1 cellular context compared by ENCODE assay signal in genomic region chr7:148527717-148528168, GRCh38.
TF ChIP-seq lines count a peak whose summit lies in the region.

No MANE protein-coding gene starts in this region.

TF ChIP-seq in K562, 482 proteins besides CTCF, POLR2A, EP300 and RAD21 (continued from another document):
- TF ChIP-seq ATF2 (CRISPR knock-in tag; IDR thresholded peaks at IDR 0.05) (no peak), ZBTB34 (CRISPR knock-in tag; IDR thresholded peaks at IDR 0.05) (no peak), KDM4B (IDR thresholded peaks at IDR 0.05; ENCODE audit: borderline replicate concordance in 2 of 2, low read depth in 1 of 2) (no peak), RBM22 (IDR thresholded peaks at IDR 0.05; ENCODE audit: low read depth, low read length, poor library complexity, severe bottlenecking) (no peak), TAF9B (IDR thresholded peaks at IDR 0.05; ENCODE audit: partially characterized antibody) (no peak), GMEB1 (CRISPR knock-in tag; IDR thresholded peaks at IDR 0.05) (no peak), SMAD2 (IDR thresholded peaks at IDR 0.05; ENCODE audit: low read depth, low read length) (no peak), ATF7 (IDR thresholded peaks at IDR 0.05) (peak; percentile 48; the same call in 1 of the 2 replicates), KAT8 (IDR thresholded peaks at IDR 0.05; ENCODE audit: low read depth) (no peak), ATF6 (CRISPR knock-in tag; IDR thresholded peaks at IDR 0.05) (no peak), ZNF121 (CRISPR knock-in tag; conservative IDR thresholded peaks at IDR 0.05) (no peak), ZNF644 (tag; IDR thresholded peaks at IDR 0.05; ENCODE audit: low read depth) (no peak), ZKSCAN3 (CRISPR knock-in tag; IDR thresholded peaks at IDR 0.05) (no peak), E2F4 (CRISPR knock-in tag; IDR thresholded peaks at IDR 0.05; ENCODE audit: low read depth) (no peak), DEAF1 (CRISPR knock-in tag; IDR thresholded peaks at IDR 0.05) (0 out of 2 replicates have a peak, but pooled peaks have one; percentile 5)
